In genomic region chr16:57213462-57213861, GRCh38 we compare ENCODE assay signal across 31 cellular contexts.
"Had no signal": no experiment of that assay in that cellular context is flagged by ENCODE, and none has a peak within 500 bp of the region (broad histone marks: within the 10 kb centered on the region; RNA-seq: fewer than 3 reads in every experiment).

No MANE protein-coding gene starts in this region.

- H3K27ac ChIP-seq: colonic mucosa, neural progenitor cell, parathyroid adenoma, psoas muscle, sigmoid colon, suprapubic skin, tibial artery, upper lobe of right lung, VCaP had no signal

- H3K9me3 ChIP-seq: colonic mucosa, suprapubic skin had no signal

- H3K4me3 ChIP-seq: colonic mucosa, neural progenitor cell, psoas muscle, sigmoid colon, smooth muscle cell, suprapubic skin, tibial artery, upper lobe of right lung had no signal

- H3K4me1 ChIP-seq: colonic mucosa, neural progenitor cell, parathyroid adenoma, psoas muscle, sigmoid colon, tibial artery, upper lobe of right lung had no signal

- DNase-seq: activated CD4-positive, alpha-beta memory T cell treated with anti-CD3 and anti-CD28 coated beads, Interleukin-2, amount 10 ng/mL, durations not matched to agents 7 days and 5 days; activated CD4-positive, alpha-beta T cell treated with anti-CD3 and anti-CD28 coated beads, Interleukin-2, amount 10 ng/mL, durations not matched to agents 7 days and 5 days; activated gamma-delta T cell treated with Interleukin-2 at 50 U/mL for 16 hours; activated naive CD4-positive, alpha-beta T cell treated with anti-CD3 and anti-CD28 coated beads, Interleukin-2, amount 50 U/mL, for 16 hours; activated T-cell treated with anti-CD3 and anti-CD28 coated beads, Interleukin-2, amount 50 U/mL, for 4 hours; cerebellar nuclear complex; colonic mucosa; effector CD8-positive, alpha-beta T cell; erythroblast; foreskin melanocyte; glutamatergic neuron; islet precursor cell; left colon; midbrain; natural killer cell; occipital lobe; psoas muscle; sigmoid colon; stimulated activated CD4-positive, alpha-beta T cell treated with anti-CD3 and anti-CD28 coated beads, Interleukin-1b, Interleukin-23, amount 100 ng/mL, for 48 hours; stimulated activated naive B cell treated with anti-CD40 and anti-IgM and Interleukin-4, amounts not matched to agents 10 μg/mL and 1 μg/mL and 100 μg/mL, for 72 hours; SW 1271; T-helper 9 cell; tibial artery; upper lobe of right lung had no signal

- H3K27me3 ChIP-seq: colonic mucosa, neural progenitor cell, sigmoid colon, suprapubic skin, tibial artery, upper lobe of right lung had no signal

- ATAC-seq: activated CD4-positive, CD25-positive, alpha-beta regulatory T cell treated with anti-CD3 and anti-CD28 coated beads, Interleukin-2, amount 50 U/mL, for 24 hours; activated T-cell treated with anti-CD3 and anti-CD28 coated beads, Interleukin-2, amount 50 U/mL, for 4 hours; activated T-helper 17 cell treated with anti-CD3 and anti-CD28 coated beads, Interleukin-2, amount 50 U/mL, for 72 hours; left colon; natural killer cell; psoas muscle; stimulated activated naive B cell treated with anti-CD40 and anti-IgM and Interleukin-4, amounts not matched to agents 10 μg/mL and 1 μg/mL and 100 μg/mL, for 72 hours; upper lobe of right lung had no signal
